Comparison of ENCODE assay signal across 13 cellular contexts in the genomic region with DNA sequence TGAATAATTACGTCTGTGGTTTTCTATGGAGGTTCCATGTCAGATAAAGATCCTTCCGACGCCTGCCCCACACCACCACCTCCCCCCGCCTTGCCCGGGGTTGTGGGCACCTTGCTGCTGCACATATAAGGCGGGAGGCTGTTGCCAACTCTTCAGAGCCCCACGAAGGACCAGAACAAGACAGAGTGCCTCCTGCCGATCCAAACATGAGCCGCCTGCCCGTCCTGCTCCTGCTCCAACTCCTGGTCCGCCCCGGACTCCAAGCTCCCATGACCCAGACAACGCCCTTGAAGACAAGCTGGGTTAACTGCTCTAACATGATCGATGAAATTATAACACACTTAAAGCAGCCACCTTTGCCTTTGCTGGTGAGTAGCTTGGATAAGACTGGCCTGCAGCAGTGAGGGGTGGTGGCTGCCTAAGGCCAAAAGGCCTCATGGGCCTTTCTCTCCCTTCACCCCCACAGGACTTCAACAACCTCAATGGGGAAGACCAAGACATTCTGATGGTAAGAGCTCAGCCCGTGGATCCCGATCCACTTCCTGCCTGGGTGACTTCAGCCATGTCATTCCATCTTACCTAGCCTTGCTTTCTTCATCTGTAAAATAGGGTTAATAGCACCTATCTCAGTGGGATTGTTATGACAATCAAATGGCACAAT. TPM values are rescaled to one million over a fixed set of nuclear protein-coding genes. Genes with fewer than 3 reads are reported as not detected.
DNase-seq lines count a peak whose midpoint lies in the region; ATAC-seq and TF ChIP-seq lines count a peak whose summit lies in the region.
"Had no signal": no experiment of that assay in that cellular context is flagged by ENCODE, and none has a peak within 500 bp of the region (broad histone marks: within the 10 kb centered on the region; RNA-seq: fewer than 3 reads in every experiment).

A gene with protein sequence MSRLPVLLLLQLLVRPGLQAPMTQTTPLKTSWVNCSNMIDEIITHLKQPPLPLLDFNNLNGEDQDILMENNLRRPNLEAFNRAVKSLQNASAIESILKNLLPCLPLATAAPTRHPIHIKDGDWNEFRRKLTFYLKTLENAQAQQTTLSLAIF (plus strand): TSS at position 155 of the 661 bp plus-strand sequence. CDS start 52 bp downstream, at position 207.

- H3K36me3 Mint-ChIP-seq in activated naive CD4-positive, alpha-beta T cell treated with anti-CD3 and anti-CD28 coated beads for 36 hours (ENCODE audit: low read depth), result no peaks in the 10 kb centered on the region
- H3K36me3 Mint-ChIP-seq in immature natural killer cell, result no peaks in the 10 kb centered on the region

- no peak within 1 kb of the TSS for H3K27ac ChIP-seq in tibial artery
- H3K27ac ChIP-seq: dorsolateral prefrontal cortex, tibial nerve had no signal

- H3K36me3 ChIP-seq in tibial artery, result no peaks in the 10 kb centered on the region
- H3K36me3 ChIP-seq: tibial nerve had no signal

- no peak for TF ChIP-seq CTCF in tibial artery (IDR thresholded peaks at IDR 0.05)

- no peaks in the 10 kb centered on the region for H3K27me3 ChIP-seq in tibial artery
- H3K27me3 ChIP-seq: dorsolateral prefrontal cortex, tibial nerve had no signal

- no peak within 1 kb of the TSS for H3K4me3 ChIP-seq in tibial artery
- H3K4me3 ChIP-seq: dorsolateral prefrontal cortex, tibial nerve had no signal

- intact Hi-C loops in activated naive CD4-positive, alpha-beta T cell treated with anti-CD3 and anti-CD28 coated beads for 36 hours (cut with micrococcal nuclease), result loop anchor here (5.0 kb wide), 2 partner anchors 263 to 307 kb away; partner anchors contain the start of genes FNIP1 and SLC22A5
- intact Hi-C loops in tibial artery (cut with DNase I; ENCODE audit: low total_unique reads), result loop anchor here (5.0 kb wide), 1 partner anchor 473 kb away; no protein-coding TSS in a partner anchor

- no peak for ATAC-seq in GM19397 (IDR thresholded peaks at IDR 0.05; ENCODE audit: unreplicated experiment)

- no peak within 1 kb of the TSS for H3K27ac Mint-ChIP-seq in activated naive CD4-positive, alpha-beta T cell treated with anti-CD3 and anti-CD28 coated beads for 36 hours
- H3K27ac Mint-ChIP-seq in immature natural killer cell, result peak within 1 kb of the TSS in 4 of 6 donors; percentile 20 to 68 (median 53)

- peaks cover 20% of the 10 kb centered on the region for H3K4me1 Mint-ChIP-seq in activated naive CD4-positive, alpha-beta T cell treated with anti-CD3 and anti-CD28 coated beads for 36 hours (ENCODE audit: low read depth)
- H3K4me1 Mint-ChIP-seq in immature natural killer cell, result peaks cover 44 to 57% of the 10 kb centered on the region in 2 donors

- CTCF ChIA-PET in activated naive CD4-positive, alpha-beta T cell treated with anti-CD3 and anti-CD28 coated beads for 36 hours (lab: Charles Lee), result interaction anchor here (1.4 to 4.8 kb wide), 4 partner anchors 53 to 471 kb away, joined by 5 to 30 read pairs (median 15); no protein-coding TSS in a partner anchor

- no peaks in the 10 kb centered on the region for H3K9me3 Mint-ChIP-seq in activated naive CD4-positive, alpha-beta T cell treated with anti-CD3 and anti-CD28 coated beads for 36 hours
- H3K9me3 Mint-ChIP-seq in immature natural killer cell, result no peaks in the 10 kb centered on the region

- H3K9me3 ChIP-seq in tibial artery, result no peaks in the 10 kb centered on the region
- H3K9me3 ChIP-seq: tibial nerve had no signal

- no peak within 1 kb of the TSS for H3K4me3 Mint-ChIP-seq in activated naive CD4-positive, alpha-beta T cell treated with anti-CD3 and anti-CD28 coated beads for 36 hours
- H3K4me3 Mint-ChIP-seq in immature natural killer cell, result no peak within 1 kb of the TSS

- no peaks in the 10 kb centered on the region for H3K27me3 Mint-ChIP-seq in activated naive CD4-positive, alpha-beta T cell treated with anti-CD3 and anti-CD28 coated beads for 36 hours (ENCODE audit: low read depth)
- H3K27me3 Mint-ChIP-seq in immature natural killer cell (ENCODE audit: low read depth in 3 of 3), result peaks cover 0 to 5% (median 5%) of the 10 kb centered on the region in 3 donors

- no peaks in the 10 kb centered on the region for H3K4me1 ChIP-seq in tibial artery
- H3K4me1 ChIP-seq: tibial nerve had no signal

- DNase-seq in activated naive CD4-positive, alpha-beta T cell treated with Interleukin-2 at 50 U/mL for 16 hours, result peak; percentile 3
- no peak for DNase-seq in activated naive CD4-positive, alpha-beta T cell treated with anti-CD3 and anti-CD28 coated beads for 36 hours
- peak; percentile 50 for DNase-seq in activated CD8-positive, alpha-beta memory T cell treated with anti-CD3 and anti-CD28 coated beads for 24 hours
- DNase-seq in immature natural killer cell, result no peak
- DNase-seq in tibial artery, result peak; percentile 15 to 55
- no peak for DNase-seq in NCI-H146 treated with DMSO at 0.1 percent for 48 hours (lab: John Stamatoyannopoulos, UW; ENCODE audit: unreplicated experiment)
- no peak for DNase-seq in MV-4-11 (lab: John Stamatoyannopoulos, UW)
- DNase-seq: anterior cingulate cortex, NCI-H1092 had no signal

RNA-seq across cellular contexts. Expression of the gene that starts here (rescaled TPM):
- not detected for total RNA-seq in activated naive CD4-positive, alpha-beta T cell treated with anti-CD3 and anti-CD28 coated beads for 36 hours
- polyA plus RNA-seq in immature natural killer cell, result under 1 TPM in 1 of 3 donors, not detected in 2; 0.20 TPM
- total RNA-seq: dorsolateral prefrontal cortex, tibial nerve had no signal
- polyA plus RNA-seq: AG04450 had no signal

Comparison
In these comparisons a context has a peak if more than half of its experiments do, and no peak if none do; other contexts are left out.
1. DNase-seq: peak in activated naive CD4-positive, alpha-beta T cell treated with Interleukin-2 at 50 U/mL for 16 hours (single experiment), activated CD8-positive, alpha-beta memory T cell treated with anti-CD3 and anti-CD28 coated beads for 24 hours (single experiment) and tibial artery (2 of 2); none in activated naive CD4-positive, alpha-beta T cell treated with anti-CD3 and anti-CD28 coated beads for 36 hours (single experiment), immature natural killer cell (0 of 3), NCI-H146 treated with DMSO at 0.1 percent for 48 hours (single experiment) and MV-4-11 (single experiment).